Comparison of ENCODE assay signal across 13 cellular contexts in genomic region chr19:16374436-16374835, GRCh38. TPM values are rescaled to one million over a fixed set of nuclear protein-coding genes. Genes with fewer than 3 reads are reported as not detected.
DNase-seq lines count a peak whose midpoint lies in the region; ATAC-seq lines count a peak whose summit lies in the region.
"Had no signal": no experiment of that assay in that cellular context is flagged by ENCODE, and none has a peak within 500 bp of the region (broad histone marks: within the 10 kb centered on the region; RNA-seq: fewer than 3 reads in every experiment).

No MANE protein-coding gene starts in this region.

- ATAC-seq in T-helper 17 cell, result no peak
- ATAC-seq in central memory CD8-positive, alpha-beta T cell (replicated peaks; ENCODE audit: extremely low read depth, poor library complexity, severe bottlenecking), result no peak
- no peak for ATAC-seq in HG03139 (IDR thresholded peaks at IDR 0.05; ENCODE audit: unreplicated experiment)
- ATAC-seq: A549; foreskin keratinocyte; PC-3; stimulated activated naive CD8-positive, alpha-beta T cell treated with anti-CD3 and anti-CD28 coated beads, Interleukin-15, amount 100 ng/mL, for 72 hours had no signal

- no peak overlapping the region for H3K27ac ChIP-seq in substantia nigra (ENCODE audit: low read depth, low read length, poor library complexity, severe bottlenecking)
- H3K27ac ChIP-seq: A549, foreskin keratinocyte had no signal

- no peak overlapping the region for H3K4me3 Mint-ChIP-seq in activated T-cell treated with anti-CD3 and anti-CD28 coated beads, Interleukin-2, amount 50 U/mL, for 24 hours
- H3K4me3 Mint-ChIP-seq in T-helper 17 cell, result peak overlapping the region; percentile 82
- no peak overlapping the region for H3K4me3 Mint-ChIP-seq in central memory CD8-positive, alpha-beta T cell

- H3K9me3 ChIP-seq in T-helper 17 cell (ENCODE audit: control insufficient read depth, low read length, poor library complexity, severe bottlenecking), result no peaks in the 10 kb centered on the region
- H3K9me3 ChIP-seq: A549, ovary had no signal

- H3K9me3 Mint-ChIP-seq in activated T-cell treated with anti-CD3 and anti-CD28 coated beads, Interleukin-2, amount 50 U/mL, for 24 hours, result no peaks in the 10 kb centered on the region
- no peaks in the 10 kb centered on the region for H3K9me3 Mint-ChIP-seq in central memory CD8-positive, alpha-beta T cell
- H3K9me3 Mint-ChIP-seq: stimulated activated naive CD8-positive, alpha-beta T cell treated with anti-CD3 and anti-CD28 coated beads, Interleukin-15, amount 100 ng/mL, for 72 hours had no signal

- H3K36me3 Mint-ChIP-seq in activated T-cell treated with anti-CD3 and anti-CD28 coated beads, Interleukin-2, amount 50 U/mL, for 24 hours (ENCODE audit: low read depth), result peaks cover 51% of the 10 kb centered on the region
- H3K36me3 Mint-ChIP-seq in T-helper 17 cell (ENCODE audit: low read depth), result peaks cover 9% of the 10 kb centered on the region
- H3K36me3 Mint-ChIP-seq in central memory CD8-positive, alpha-beta T cell (ENCODE audit: insufficient read depth), result peaks cover 16% of the 10 kb centered on the region

- peaks cover 8% of the 10 kb centered on the region for H3K27me3 Mint-ChIP-seq in activated T-cell treated with anti-CD3 and anti-CD28 coated beads, Interleukin-2, amount 50 U/mL, for 24 hours
- H3K27me3 Mint-ChIP-seq in T-helper 17 cell, result no peaks in the 10 kb centered on the region
- no peaks in the 10 kb centered on the region for H3K27me3 Mint-ChIP-seq in central memory CD8-positive, alpha-beta T cell
- H3K27me3 Mint-ChIP-seq: stimulated activated naive CD8-positive, alpha-beta T cell treated with anti-CD3 and anti-CD28 coated beads, Interleukin-15, amount 100 ng/mL, for 72 hours had no signal

- H3K27ac Mint-ChIP-seq in activated T-cell treated with anti-CD3 and anti-CD28 coated beads, Interleukin-2, amount 50 U/mL, for 24 hours, result no peak overlapping the region
- no peak overlapping the region for H3K27ac Mint-ChIP-seq in T-helper 17 cell
- H3K27ac Mint-ChIP-seq in central memory CD8-positive, alpha-beta T cell (ENCODE audit: low read depth), result peak overlapping the region; percentile 85

- peaks cover 57% of the 10 kb centered on the region for H3K4me1 Mint-ChIP-seq in activated T-cell treated with anti-CD3 and anti-CD28 coated beads, Interleukin-2, amount 50 U/mL, for 24 hours (ENCODE audit: low read depth)
- peaks cover 61% of the 10 kb centered on the region for H3K4me1 Mint-ChIP-seq in T-helper 17 cell
- H3K4me1 Mint-ChIP-seq in central memory CD8-positive, alpha-beta T cell, result peaks cover 51% of the 10 kb centered on the region
- H3K4me1 Mint-ChIP-seq: stimulated activated naive CD8-positive, alpha-beta T cell treated with anti-CD3 and anti-CD28 coated beads, Interleukin-15, amount 100 ng/mL, for 72 hours had no signal

- DNase-seq in activated T-cell treated with anti-CD3 and anti-CD28 coated beads for 4 hours, result peak; percentile 28
- no peak for DNase-seq in activated T-cell treated with anti-CD3 and anti-CD28 coated beads, Interleukin-2, amount 50 U/mL, for 24 hours
- DNase-seq in T-helper 17 cell, result no peak
- DNase-seq in central memory CD8-positive, alpha-beta T cell (ENCODE audit: low spot score in 2 of 2), result no peak
- peak; percentile 25 for DNase-seq in stimulated activated CD4-positive, alpha-beta T cell treated with anti-CD3 and anti-CD28 coated beads, Interleukin-4, amount 100 ng/mL, for 24 hours
- no peak for DNase-seq in substantia nigra (lab: John Stamatoyannopoulos, UW)
- DNase-seq in T1000 (lab: John Stamatoyannopoulos, UW), result no peak
- DNase-seq: foreskin keratinocyte; PC-3; stimulated activated naive CD8-positive, alpha-beta T cell treated with anti-CD3 and anti-CD28 coated beads, Interleukin-15, amount 100 ng/mL, for 72 hours had no signal

RNA-seq across cellular contexts. Expression of gene KLF2, which starts 49.8 kb away (rescaled TPM):
- 100 to 1,000 TPM; 465 to 578 TPM for total RNA-seq in T-helper 17 cell

Comparison
In these comparisons a context has a peak if more than half of its experiments do, and no peak if none do; other contexts are left out.
1. DNase-seq: peak in activated T-cell treated with anti-CD3 and anti-CD28 coated beads for 4 hours (single experiment) and stimulated activated CD4-positive, alpha-beta T cell treated with anti-CD3 and anti-CD28 coated beads, Interleukin-4, amount 100 ng/mL, for 24 hours (single experiment); none in activated T-cell treated with anti-CD3 and anti-CD28 coated beads, Interleukin-2, amount 50 U/mL, for 24 hours (single experiment), T-helper 17 cell (0 of 3), central memory CD8-positive, alpha-beta T cell (0 of 2), substantia nigra (0 of 49) and T1000 (single experiment).